ENCODE assay signal across 10 cellular contexts in the genomic region with DNA sequence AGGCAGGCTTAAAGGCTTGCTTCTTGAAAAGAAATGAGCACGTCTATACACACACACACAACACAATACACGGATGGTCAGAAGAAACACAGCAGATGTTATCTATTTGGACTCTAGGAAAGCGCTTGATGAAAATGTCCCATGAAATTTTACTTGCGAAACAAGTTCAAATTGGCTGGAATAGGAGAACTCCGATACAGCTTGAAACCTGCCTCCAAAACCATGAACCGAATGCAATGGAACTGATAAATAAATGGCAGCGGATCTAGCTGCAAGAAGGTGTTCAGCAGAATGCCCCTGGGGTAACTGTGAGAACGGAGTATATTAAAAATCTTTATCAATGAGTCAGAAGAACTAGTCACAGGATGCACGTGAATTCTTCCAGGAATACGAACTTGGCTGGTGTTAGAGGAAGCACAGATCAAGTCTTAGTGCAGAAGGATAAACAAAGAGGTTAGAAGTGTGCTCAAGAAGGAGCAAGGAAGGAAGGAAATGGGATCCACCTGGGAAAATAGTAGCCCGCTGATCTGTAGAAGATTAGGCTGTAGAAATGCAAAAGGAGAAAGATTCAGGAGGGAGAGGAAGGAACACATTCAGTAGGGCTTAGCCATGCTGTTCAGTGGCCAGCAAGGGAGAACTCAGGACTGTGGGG.
DNase-seq lines count a peak whose midpoint lies in the region; ATAC-seq and TF ChIP-seq lines count a peak whose summit lies in the region.
"Had no signal": no experiment of that assay in that cellular context is flagged by ENCODE, and none has a peak within 500 bp of the region (broad histone marks: within the 10 kb centered on the region; RNA-seq: fewer than 3 reads in every experiment).

No MANE protein-coding gene starts in this region.

- DNase-seq in LHCN-M2 (ENCODE audit: low read depth): peak; percentile 86
- DNase-seq in cardiac fibroblast (ENCODE audit: low read depth in 2 of 2): peak; percentile 83 to 94
- DNase-seq in kidney glomerular epithelial cell (lab: John Stamatoyannopoulos, UW): peak; percentile 58
- DNase-seq in transverse colon: no peak
- no peak for DNase-seq in MV-4-11 (lab: John Stamatoyannopoulos, UW)
- DNase-seq in G401 (ENCODE audit: low spot score): no peak

- intact Hi-C loops in transverse colon (cut with DNase I; ENCODE audit: low total_unique reads): no loop called here

- peaks cover 60% of the 10 kb centered on the region for H3K27me3 Mint-ChIP-seq in stimulated activated memory B cell treated with anti-CD40 and anti-IgM and Interleukin-4, amounts not matched to agents 10 μg/mL and 1 μg/mL and 100 μg/mL, for 72 hours

- H3K27me3 ChIP-seq in transverse colon: peaks cover 6% of the 10 kb centered on the region

- no peaks in the 10 kb centered on the region for H3K4me1 ChIP-seq in transverse colon

- H3K4me3 ChIP-seq in cardiac fibroblast (replicated peaks in 1 of 2; ENCODE audit: low read depth in 2 of 2, low read length in 2 of 2) (no peak overlapping the region), transverse colon (no peak overlapping the region)
- H3K4me3 ChIP-seq: SK-N-MC had no signal

- H3K36me3 Mint-ChIP-seq in stimulated activated memory B cell treated with anti-CD40 and anti-IgM and Interleukin-4, amounts not matched to agents 10 μg/mL and 1 μg/mL and 100 μg/mL, for 72 hours: no peaks in the 10 kb centered on the region
- H3K36me3 Mint-ChIP-seq: type B pancreatic cell had no signal

- no peaks in the 10 kb centered on the region for H3K4me1 Mint-ChIP-seq in stimulated activated memory B cell treated with anti-CD40 and anti-IgM and Interleukin-4, amounts not matched to agents 10 μg/mL and 1 μg/mL and 100 μg/mL, for 72 hours

- TF ChIP-seq POLR2A in transverse colon (IDR thresholded peaks at IDR 0.05): no peak

- no peak for TF ChIP-seq EP300 in transverse colon (IDR thresholded peaks at IDR 0.05; ENCODE audit: low read depth)

- ATAC-seq in GM21367 (IDR thresholded peaks at IDR 0.05; ENCODE audit: unreplicated experiment): no peak
- no peak for ATAC-seq in stimulated activated memory B cell treated with anti-CD40 and anti-IgM and Interleukin-4, amounts not matched to agents 10 μg/mL and 1 μg/mL and 100 μg/mL, for 72 hours

- no peak overlapping the region for H3K27ac Mint-ChIP-seq in stimulated activated memory B cell treated with anti-CD40 and anti-IgM and Interleukin-4, amounts not matched to agents 10 μg/mL and 1 μg/mL and 100 μg/mL, for 72 hours
- H3K27ac Mint-ChIP-seq: type B pancreatic cell had no signal

- peak overlapping the region; percentile 39 to 62 (median 54) for H3K27ac ChIP-seq in transverse colon
- H3K27ac ChIP-seq: SK-N-MC had no signal

- TF ChIP-seq CTCF in cardiac fibroblast (IDR thresholded peaks at IDR 0.05; ENCODE audit: low read depth, low read length) (no peak), transverse colon (IDR thresholded peaks at IDR 0.05) (no peak)

- no peaks in the 10 kb centered on the region for H3K36me3 ChIP-seq in transverse colon

- H3K9me3 ChIP-seq in transverse colon: no peaks in the 10 kb centered on the region

- in situ Hi-C loops in transverse colon (cut with MboI; ENCODE audit: low pct_ligation_motif_present in 1 of 4, low pct_unique_long_range_greater_than_20kb in 1 of 4, low sequenced_read_pairs in 3 of 4): no loop called here
- in situ Hi-C loops in G401 (cut with HindIII; ENCODE audit: low sequenced_read_pairs): no loop called here

- no peak overlapping the region for H3K4me3 Mint-ChIP-seq in stimulated activated memory B cell treated with anti-CD40 and anti-IgM and Interleukin-4, amounts not matched to agents 10 μg/mL and 1 μg/mL and 100 μg/mL, for 72 hours
- H3K4me3 Mint-ChIP-seq: type B pancreatic cell had no signal

- WGBS in transverse colon (ENCODE audit: low coverage in 1 of 2), 2 donors: 49 to 57% methylated on average over 11 of the region's 11 CpGs

- H3K9me3 Mint-ChIP-seq in stimulated activated memory B cell treated with anti-CD40 and anti-IgM and Interleukin-4, amounts not matched to agents 10 μg/mL and 1 μg/mL and 100 μg/mL, for 72 hours: peaks cover 6% of the 10 kb centered on the region

Comparison
In these comparisons a context has a peak if more than half of its experiments do, and no peak if none do; other contexts are left out.
1. DNase-seq: peak in LHCN-M2 (single experiment), cardiac fibroblast (2 of 2) and kidney glomerular epithelial cell (single experiment); none in transverse colon (single experiment), MV-4-11 (single experiment) and G401 (single experiment).